11 cellular contexts compared by ENCODE assay signal in genomic region chr12:1488908-1489381, GRCh38.
DNase-seq lines count a peak whose midpoint lies in the region; ATAC-seq, FAIRE-seq and TF ChIP-seq lines count a peak whose summit lies in the region.
"Had no signal": no experiment of that assay in that cellular context is flagged by ENCODE, and none has a peak within 500 bp of the region (broad histone marks: within the 10 kb centered on the region; RNA-seq: fewer than 3 reads in every experiment).

No MANE protein-coding gene starts in this region.

- H3K9ac ChIP-seq in HepG2 (ENCODE audit: insufficient read depth, low read depth, low read length) = no peak overlapping the region

- TF ChIP-seq CTCF in A673 (conservative IDR thresholded peaks at IDR 0.05; ENCODE audit: low read depth, low read length) = no peak
- TF ChIP-seq CTCF in GM23338 (conservative IDR thresholded peaks at IDR 0.05; ENCODE audit: low read depth in 2 of 2) = no peak
- TF ChIP-seq CTCF in HepG2 (CRISPR knock-in tag; IDR thresholded peaks at IDR 0.05) = no peak

- BruUV-seq in A673 (replicated peaks; lab: Mats Ljungman, UMichigan) (no TSS peak), HepG2 (replicated peaks; lab: Mats Ljungman, UMichigan) (no TSS peak)

- POLR2A ChIA-PET in A673 (lab: Charles Lee; ENCODE audit: low non-redundant PET) (interaction anchor here (0.6 kb wide), 1 partner anchor 311 kb away, joined by 3 read pairs; no protein-coding TSS in a partner anchor), HepG2 (lab: Yijun Ruan, JAX) (no interaction called here)

- no peaks in the 10 kb centered on the region; the same call in 2 of the 3 replicates for H3K9me3 Mint-ChIP-seq in GM23338
- H3K9me3 Mint-ChIP-seq in activated T-cell treated with anti-CD3 and anti-CD28 coated beads, Interleukin-2, amount 50 U/mL, for 72 hours = no peaks in the 10 kb centered on the region

- no peak for TF ChIP-seq POLR2A in HepG2 (IDR thresholded peaks at IDR 0.05; ENCODE audit: insufficient read depth in 1 of 2, low read depth in 2 of 2, low read length in 2 of 2)

- no peaks in the 10 kb centered on the region for H4K20me1 ChIP-seq in GM23338 (replicated peaks; ENCODE audit: insufficient read depth)
- H4K20me1 ChIP-seq in HepG2 (ENCODE audit: insufficient read depth, low read length) = no peaks in the 10 kb centered on the region

- H3F3A ChIP-seq in GM23338 (replicated peaks; ENCODE audit: low read depth) = no peaks in the 10 kb centered on the region

- H3K4me1 ChIP-seq in A673 (ENCODE audit: insufficient read depth, low read length, poor library complexity, severe bottlenecking) = peaks cover 10% of the 10 kb centered on the region
- H3K4me1 ChIP-seq in GM23338 (ENCODE audit: insufficient read depth) = no peaks in the 10 kb centered on the region
- H3K4me1 ChIP-seq in HepG2 (ENCODE audit: insufficient read depth, low read length) = no peaks in the 10 kb centered on the region
- H3K4me1 ChIP-seq: testis had no signal

- no peak for TF ChIP-seq RAD21 in HepG2 (CRISPR knock-in tag; IDR thresholded peaks at IDR 0.05)

- no peak for FAIRE-seq in HepG2 (lab: Jason Lieb, UNC)

- peak overlapping the region; percentile 25; the same call in 1 of the 2 replicates for H3K27ac Mint-ChIP-seq in GM23338
- peak overlapping the region; percentile 24 for H3K27ac Mint-ChIP-seq in activated T-cell treated with anti-CD3 and anti-CD28 coated beads, Interleukin-2, amount 50 U/mL, for 72 hours

- no peaks in the 10 kb centered on the region for H3K27me3 ChIP-seq in A673 (replicated peaks; ENCODE audit: insufficient read depth, low read depth, low read length, poor library complexity)
- H3K27me3 ChIP-seq in GM23338 (ENCODE audit: insufficient read depth) = no peaks in the 10 kb centered on the region
- no peaks in the 10 kb centered on the region for H3K27me3 ChIP-seq in HepG2 (ENCODE audit: control insufficient read depth in 1 of 2, insufficient read depth in 2 of 2, low read length in 2 of 2)
- H3K27me3 ChIP-seq: testis had no signal

- DNase-seq in A673 (ENCODE audit: low spot score) (peak; percentile 63), GM23338 (ENCODE audit: low spot score) (peak; percentile 21), iris pigment epithelial cell (ENCODE audit: low read depth) (peak; percentile 79), NCI-H524 (lab: John Stamatoyannopoulos, UW) (no peak), NCI-H226 (no peak), HepG2 (ENCODE audit: low spot score) (no peak), NCI-H1417 (lab: John Stamatoyannopoulos, UW) (no peak)
- DNase-seq in activated T-cell treated with anti-CD3 and anti-CD28 coated beads, Interleukin-2, amount 50 U/mL, for 72 hours = peak; percentile 5 to 9
- DNase-seq: COR-L47, NCI-H2029 treated with DMSO at 0.1 percent for 48 hours, testis had no signal

- TF ChIP-seq EP300 in HepG2 (IDR thresholded peaks at IDR 0.05; ENCODE audit: low read depth in 2 of 2, low read length in 2 of 2) = no peak
- no peak for TF ChIP-seq EP300 in HepG2 (CRISPR knock-in tag; IDR thresholded peaks at IDR 0.05; ENCODE audit: borderline replicate concordance)

- ATAC-seq in GM23338 (peak; percentile 50; the same call in 2 of the 3 replicates), HepG2 (no peak)
- ATAC-seq in activated T-cell treated with anti-CD3 and anti-CD28 coated beads, Interleukin-2, amount 50 U/mL, for 72 hours (replicated peaks in 1 of 2) = peak; percentile 54 to 63

- H2AFZ ChIP-seq in GM23338 (no peak overlapping the region), HepG2 (ENCODE audit: low read length) (no peak overlapping the region)

- H3K4me3 ChIP-seq in A673 (ENCODE audit: low read depth, low read length, poor library complexity, severe bottlenecking) (no peak overlapping the region), GM23338 (no peak overlapping the region), HepG2 (replicated peaks in 1 of 3; ENCODE audit: insufficient read depth in 1 of 3, low read depth in 2 of 3, low read length in 3 of 3) (no peak overlapping the region)
- H3K4me3 ChIP-seq: testis had no signal

- H3K9me2 ChIP-seq in GM23338 (ENCODE audit: insufficient read depth) = no peaks in the 10 kb centered on the region

- H3K9me3 ChIP-seq in A673 (ENCODE audit: low read depth, low read length, poor library complexity, severe bottlenecking) (no peaks in the 10 kb centered on the region), HepG2 (ENCODE audit: low read length) (no peaks in the 10 kb centered on the region)
- H3K9me3 ChIP-seq: testis had no signal

- H3K4me3 Mint-ChIP-seq in GM23338 = no peak overlapping the region
- peak overlapping the region; percentile 6 to 47 for H3K4me3 Mint-ChIP-seq in activated T-cell treated with anti-CD3 and anti-CD28 coated beads, Interleukin-2, amount 50 U/mL, for 72 hours

- WGBS in HepG2 (ENCODE audit: low lambda C conversion rate) = 83% methylated on average over 13 of the region's 13 CpGs

- intact Hi-C loops in A673 (cut with micrococcal nuclease; ENCODE audit: unreplicated experiment) = no loop called here
- intact Hi-C loops in HepG2 (cut with micrococcal nuclease; ENCODE audit: unreplicated experiment) = no loop called here

- no peak overlapping the region for H3K4me2 ChIP-seq in GM23338
- no peak overlapping the region for H3K4me2 ChIP-seq in HepG2 (ENCODE audit: low read depth, low read length)

- H3K36me3 ChIP-seq in A673 (ENCODE audit: insufficient read depth, low read length, poor library complexity, severe bottlenecking) (no peaks in the 10 kb centered on the region), GM23338 (ENCODE audit: insufficient read depth) (no peaks in the 10 kb centered on the region), HepG2 (replicated peaks in 1 of 2; ENCODE audit: control insufficient read depth in 1 of 2, insufficient read depth in 2 of 2, low read length in 2 of 2) (peaks cover 3 to 25% of the 10 kb centered on the region in 2 experiments; a peak in 3 of 5 replicates)

- CTCF ChIA-PET in A673 (lab: Charles Lee) = no interaction called here
- CTCF ChIA-PET in HepG2 (lab: Yijun Ruan, JAX; ENCODE audit: low intra/inter-chr PET ratio, low total read pairs) = no interaction called here

- in situ Hi-C loops in HepG2 (cut with HindIII; ENCODE audit: extremely low pct_ligation_motif_present, low pct_unique_long_range_greater_than_20kb) = no loop called here

- no peaks in the 10 kb centered on the region for H3K27me3 Mint-ChIP-seq in GM23338 (ENCODE audit: insufficient read depth, low read depth, poor library complexity)
- H3K27me3 Mint-ChIP-seq in activated T-cell treated with anti-CD3 and anti-CD28 coated beads, Interleukin-2, amount 50 U/mL, for 72 hours (ENCODE audit: low read depth) = no peaks in the 10 kb centered on the region

- H3K27ac ChIP-seq in A673 (ENCODE audit: low read depth, low read length, poor library complexity, severe bottlenecking) (peak overlapping the region; percentile 38), GM23338 (ENCODE audit: low read depth) (peak overlapping the region; percentile 74), HepG2 (ENCODE audit: extremely low read length, insufficient read depth, low read length) (no peak overlapping the region)
- H3K27ac ChIP-seq: testis had no signal

- peaks cover 18% of the 10 kb centered on the region for H3K36me3 Mint-ChIP-seq in GM23338 (ENCODE audit: low read depth)
- H3K36me3 Mint-ChIP-seq in activated T-cell treated with anti-CD3 and anti-CD28 coated beads, Interleukin-2, amount 50 U/mL, for 72 hours (ENCODE audit: insufficient read depth in 2 of 2) = peaks cover 0 to 2% of the 10 kb centered on the region in 2 donors

- no peaks in the 10 kb centered on the region for H3K79me2 ChIP-seq in GM23338 (replicated peaks; ENCODE audit: insufficient read depth)
- H3K79me2 ChIP-seq in HepG2 (ENCODE audit: insufficient read depth, low read length) = no peaks in the 10 kb centered on the region

- H3K4me1 Mint-ChIP-seq in GM23338 = peaks cover 17% of the 10 kb centered on the region
- H3K4me1 Mint-ChIP-seq in activated T-cell treated with anti-CD3 and anti-CD28 coated beads, Interleukin-2, amount 50 U/mL, for 72 hours (ENCODE audit: low read depth) = peaks cover 24% of the 10 kb centered on the region

TF ChIP-seq in GM23338, 12 proteins besides CTCF, POLR2A, EP300 and RAD21:
- TF ChIP-seq STAT1 (IDR thresholded peaks at IDR 0.05; ENCODE audit: unreplicated experiment) = no peak

TF ChIP-seq in HepG2, 621 proteins besides CTCF, POLR2A, EP300 and RAD21:
- TF ChIP-seq SKIL (CRISPR knock-in tag; IDR thresholded peaks at IDR 0.05; ENCODE audit: borderline replicate concordance) (no peak), ESRRA (CRISPR knock-in tag; IDR thresholded peaks at IDR 0.05; ENCODE audit: low read depth) (no peak), SSRP1 (CRISPR knock-in tag; IDR thresholded peaks at IDR 0.05) (no peak), ZNF326 (CRISPR knock-in tag; IDR thresholded peaks at IDR 0.05; ENCODE audit: borderline replicate concordance) (no peak), ZSCAN20 (CRISPR knock-in tag; IDR thresholded peaks at IDR 0.05; ENCODE audit: borderline replicate concordance) (no peak), MEF2D (CRISPR knock-in tag; IDR thresholded peaks at IDR 0.05) (no peak), NCOA1 (CRISPR knock-in tag; IDR thresholded peaks at IDR 0.05) (no peak), ZNF607 (CRISPR knock-in tag; IDR thresholded peaks at IDR 0.05; ENCODE audit: borderline replicate concordance) (no peak), CBX1 (IDR thresholded peaks at IDR 0.05; ENCODE audit: low read depth) (no peak)

Comparison
In these comparisons a context has a peak if more than half of its experiments do, and no peak if none do; other contexts are left out.
1. DNase-seq: peak in A673 (single experiment), GM23338 (single experiment), activated T-cell treated with anti-CD3 and anti-CD28 coated beads, Interleukin-2, amount 50 U/mL, for 72 hours (2 of 2) and iris pigment epithelial cell (single experiment); none in NCI-H524 (0 of 2), NCI-H226 (single experiment), HepG2 (single experiment) and NCI-H1417 (0 of 3).